16 cellular contexts compared by ENCODE assay signal in genomic region chr14:24887623-24888304, GRCh38.
"Had no signal": no experiment of that assay in that cellular context is flagged by ENCODE, and none has a peak within 500 bp of the region (broad histone marks: within the 10 kb centered on the region; RNA-seq: fewer than 3 reads in every experiment).

No MANE protein-coding gene starts in this region.

- DNase-seq: activated CD4-positive, alpha-beta T cell treated with anti-CD3 and anti-CD28 coated beads for 36 hours; activated CD8-positive, alpha-beta memory T cell treated with anti-CD3 and anti-CD28 coated beads, Interleukin-2, amount 50 U/mL, for 4 hours; activated CD8-positive, alpha-beta T cell treated with anti-CD3 and anti-CD28 coated beads for 36 hours; activated naive CD8-positive, alpha-beta T cell treated with anti-CD3 and anti-CD28 coated beads, Interleukin-2, amount 50 U/mL, for 24 hours; activated T-cell treated with anti-CD3 and anti-CD28 coated beads, Interleukin-2, amount 50 U/mL, for 72 hours; effector memory CD8-positive, alpha-beta T cell; erythroblast; occipital lobe; stimulated activated CD4-positive, alpha-beta T cell treated with anti-CD3 and anti-CD28 coated beads, Interleukin-12 subunit alpha, Interleukin-12 subunit beta, amount 100 ng/mL, for 4 hours; stimulated activated naive CD4-positive, alpha-beta T cell; substantia nigra; T1000; transverse colon had no signal

- H3K27ac ChIP-seq: transverse colon, VCaP had no signal

- ATAC-seq: activated CD4-positive, alpha-beta T cell treated with anti-CD3 and anti-CD28 coated beads for 36 hours; activated CD8-positive, alpha-beta T cell treated with anti-CD3 and anti-CD28 coated beads for 36 hours; activated naive CD8-positive, alpha-beta T cell treated with anti-CD3 and anti-CD28 coated beads, Interleukin-2, amount 50 U/mL, for 24 hours; activated T-cell treated with anti-CD3 and anti-CD28 coated beads, Interleukin-2, amount 50 U/mL, for 72 hours; effector memory CD8-positive, alpha-beta T cell; left lobe of liver; sciatic nerve had no signal
